In the genomic region with DNA sequence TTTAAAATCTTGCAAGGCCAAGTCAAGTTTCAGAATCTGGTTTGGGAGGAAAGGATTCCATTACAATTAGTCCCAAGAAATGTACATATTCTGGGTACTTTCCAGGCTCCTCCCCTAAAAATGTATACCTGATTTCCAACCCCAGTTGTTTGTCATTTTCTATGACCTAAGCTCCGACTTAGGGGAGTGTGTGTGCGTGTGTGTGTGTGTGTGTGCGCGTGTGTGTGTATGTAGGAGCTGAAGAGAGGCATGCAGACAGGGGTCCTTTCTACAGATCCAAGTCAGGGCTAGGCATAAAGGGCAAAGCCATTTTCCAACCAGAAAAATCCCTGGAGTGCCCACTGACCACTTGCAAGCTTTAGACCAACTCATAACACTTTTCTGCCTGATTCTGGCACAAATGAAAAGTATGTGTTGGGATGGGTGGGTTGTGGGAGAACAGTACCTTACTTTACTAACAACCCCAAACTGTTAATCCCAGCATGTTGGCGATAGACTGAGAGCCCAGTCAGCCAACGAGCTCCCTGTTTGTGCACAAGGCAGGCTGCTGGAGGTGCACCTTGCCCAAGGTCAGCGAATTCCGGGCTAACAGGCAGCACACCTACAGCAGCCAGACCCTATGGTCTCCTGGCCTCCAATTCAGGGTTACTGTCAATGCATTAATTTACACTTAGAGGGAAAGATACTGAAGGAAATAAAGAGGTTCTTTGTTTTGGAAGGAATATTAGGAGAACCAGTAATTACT, we compare ENCODE assay signal across 1 cellular context.
TF ChIP-seq lines count a peak whose summit lies in the region.

No MANE protein-coding gene starts in this region.

TF ChIP-seq in H1, 55 proteins besides CTCF, POLR2A, EP300 and RAD21:
- TF ChIP-seq JUND (IDR thresholded peaks at IDR 0.05; ENCODE audit: low read length): no peak
- no peak for TF ChIP-seq NANOG (IDR thresholded peaks at IDR 0.05; ENCODE audit: insufficient read depth, low read depth, low read length, poor library complexity, severe bottlenecking)
- TF ChIP-seq GABPA (IDR thresholded peaks at IDR 0.05; ENCODE audit: borderline replicate concordance, insufficient read depth, low read length): no peak
- no peak for TF ChIP-seq CHD1 (IDR thresholded peaks at IDR 0.05; ENCODE audit: low read depth, low read length)
- TF ChIP-seq SP4 (IDR thresholded peaks at IDR 0.05; ENCODE audit: low read length): no peak
- TF ChIP-seq, protein P1, sequence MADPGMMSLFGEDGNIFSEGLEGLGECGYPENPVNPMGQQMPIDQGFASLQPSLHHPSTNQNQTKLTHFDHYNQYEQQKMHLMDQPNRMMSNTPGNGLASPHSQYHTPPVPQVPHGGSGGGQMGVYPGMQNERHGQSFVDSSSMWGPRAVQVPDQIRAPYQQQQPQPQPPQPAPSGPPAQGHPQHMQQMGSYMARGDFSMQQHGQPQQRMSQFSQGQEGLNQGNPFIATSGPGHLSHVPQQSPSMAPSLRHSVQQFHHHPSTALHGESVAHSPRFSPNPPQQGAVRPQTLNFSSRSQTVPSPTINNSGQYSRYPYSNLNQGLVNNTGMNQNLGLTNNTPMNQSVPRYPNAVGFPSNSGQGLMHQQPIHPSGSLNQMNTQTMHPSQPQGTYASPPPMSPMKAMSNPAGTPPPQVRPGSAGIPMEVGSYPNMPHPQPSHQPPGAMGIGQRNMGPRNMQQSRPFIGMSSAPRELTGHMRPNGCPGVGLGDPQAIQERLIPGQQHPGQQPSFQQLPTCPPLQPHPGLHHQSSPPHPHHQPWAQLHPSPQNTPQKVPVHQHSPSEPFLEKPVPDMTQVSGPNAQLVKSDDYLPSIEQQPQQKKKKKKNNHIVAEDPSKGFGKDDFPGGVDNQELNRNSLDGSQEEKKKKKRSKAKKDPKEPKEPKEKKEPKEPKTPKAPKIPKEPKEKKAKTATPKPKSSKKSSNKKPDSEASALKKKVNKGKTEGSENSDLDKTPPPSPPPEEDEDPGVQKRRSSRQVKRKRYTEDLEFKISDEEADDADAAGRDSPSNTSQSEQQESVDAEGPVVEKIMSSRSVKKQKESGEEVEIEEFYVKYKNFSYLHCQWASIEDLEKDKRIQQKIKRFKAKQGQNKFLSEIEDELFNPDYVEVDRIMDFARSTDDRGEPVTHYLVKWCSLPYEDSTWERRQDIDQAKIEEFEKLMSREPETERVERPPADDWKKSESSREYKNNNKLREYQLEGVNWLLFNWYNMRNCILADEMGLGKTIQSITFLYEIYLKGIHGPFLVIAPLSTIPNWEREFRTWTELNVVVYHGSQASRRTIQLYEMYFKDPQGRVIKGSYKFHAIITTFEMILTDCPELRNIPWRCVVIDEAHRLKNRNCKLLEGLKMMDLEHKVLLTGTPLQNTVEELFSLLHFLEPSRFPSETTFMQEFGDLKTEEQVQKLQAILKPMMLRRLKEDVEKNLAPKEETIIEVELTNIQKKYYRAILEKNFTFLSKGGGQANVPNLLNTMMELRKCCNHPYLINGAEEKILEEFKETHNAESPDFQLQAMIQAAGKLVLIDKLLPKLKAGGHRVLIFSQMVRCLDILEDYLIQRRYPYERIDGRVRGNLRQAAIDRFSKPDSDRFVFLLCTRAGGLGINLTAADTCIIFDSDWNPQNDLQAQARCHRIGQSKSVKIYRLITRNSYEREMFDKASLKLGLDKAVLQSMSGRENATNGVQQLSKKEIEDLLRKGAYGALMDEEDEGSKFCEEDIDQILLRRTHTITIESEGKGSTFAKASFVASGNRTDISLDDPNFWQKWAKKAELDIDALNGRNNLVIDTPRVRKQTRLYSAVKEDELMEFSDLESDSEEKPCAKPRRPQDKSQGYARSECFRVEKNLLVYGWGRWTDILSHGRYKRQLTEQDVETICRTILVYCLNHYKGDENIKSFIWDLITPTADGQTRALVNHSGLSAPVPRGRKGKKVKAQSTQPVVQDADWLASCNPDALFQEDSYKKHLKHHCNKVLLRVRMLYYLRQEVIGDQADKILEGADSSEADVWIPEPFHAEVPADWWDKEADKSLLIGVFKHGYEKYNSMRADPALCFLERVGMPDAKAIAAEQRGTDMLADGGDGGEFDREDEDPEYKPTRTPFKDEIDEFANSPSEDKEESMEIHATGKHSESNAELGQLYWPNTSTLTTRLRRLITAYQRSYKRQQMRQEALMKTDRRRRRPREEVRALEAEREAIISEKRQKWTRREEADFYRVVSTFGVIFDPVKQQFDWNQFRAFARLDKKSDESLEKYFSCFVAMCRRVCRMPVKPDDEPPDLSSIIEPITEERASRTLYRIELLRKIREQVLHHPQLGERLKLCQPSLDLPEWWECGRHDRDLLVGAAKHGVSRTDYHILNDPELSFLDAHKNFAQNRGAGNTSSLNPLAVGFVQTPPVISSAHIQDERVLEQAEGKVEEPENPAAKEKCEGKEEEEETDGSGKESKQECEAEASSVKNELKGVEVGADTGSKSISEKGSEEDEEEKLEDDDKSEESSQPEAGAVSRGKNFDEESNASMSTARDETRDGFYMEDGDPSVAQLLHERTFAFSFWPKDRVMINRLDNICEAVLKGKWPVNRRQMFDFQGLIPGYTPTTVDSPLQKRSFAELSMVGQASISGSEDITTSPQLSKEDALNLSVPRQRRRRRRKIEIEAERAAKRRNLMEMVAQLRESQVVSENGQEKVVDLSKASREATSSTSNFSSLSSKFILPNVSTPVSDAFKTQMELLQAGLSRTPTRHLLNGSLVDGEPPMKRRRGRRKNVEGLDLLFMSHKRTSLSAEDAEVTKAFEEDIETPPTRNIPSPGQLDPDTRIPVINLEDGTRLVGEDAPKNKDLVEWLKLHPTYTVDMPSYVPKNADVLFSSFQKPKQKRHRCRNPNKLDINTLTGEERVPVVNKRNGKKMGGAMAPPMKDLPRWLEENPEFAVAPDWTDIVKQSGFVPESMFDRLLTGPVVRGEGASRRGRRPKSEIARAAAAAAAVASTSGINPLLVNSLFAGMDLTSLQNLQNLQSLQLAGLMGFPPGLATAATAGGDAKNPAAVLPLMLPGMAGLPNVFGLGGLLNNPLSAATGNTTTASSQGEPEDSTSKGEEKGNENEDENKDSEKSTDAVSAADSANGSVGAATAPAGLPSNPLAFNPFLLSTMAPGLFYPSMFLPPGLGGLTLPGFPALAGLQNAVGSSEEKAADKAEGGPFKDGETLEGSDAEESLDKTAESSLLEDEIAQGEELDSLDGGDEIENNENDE (IDR thresholded peaks at IDR 0.05; ENCODE audit: insufficient replicate concordance, low read length): no peak
- no peak for TF ChIP-seq TCF12 (IDR thresholded peaks at IDR 0.05; ENCODE audit: low read depth, low read length)
- TF ChIP-seq RBBP5 (IDR thresholded peaks at IDR 0.05; ENCODE audit: borderline replicate concordance, low read depth, low read length): no peak
- TF ChIP-seq TAF7 (optimal IDR thresholded peaks at IDR 0.05; ENCODE audit: borderline replicate concordance, low read depth, low read length): no peak
- no peak for TF ChIP-seq KDM5A (IDR thresholded peaks at IDR 0.05; ENCODE audit: low read length)
- TF ChIP-seq JUN (IDR thresholded peaks at IDR 0.05; ENCODE audit: low read depth, low read length): no peak
